ENCODE assay signal across 8 cellular contexts in genomic region chr6:27020553-27020880, GRCh38.
DNase-seq lines count a peak whose midpoint lies in the region; ATAC-seq, FAIRE-seq and TF ChIP-seq lines count a peak whose summit lies in the region.

No MANE protein-coding gene starts in this region.

- H3K27ac Mint-ChIP-seq in T-helper 1 cell treated with Interleukin-12 subunit alpha and Interleukin-12 subunit beta and Interleukin-4 antibody, amounts not matched to agents 30 μg/mL and 1 μg/mL, for 36 hours, result no peak overlapping the region

- dilution Hi-C loops in keratinocyte (cut with MboI; ENCODE audit: extremely low pct_ligation_motif_present, low sequenced_read_pairs), result no loop called here

- H3K4me1 ChIP-seq in ascending aorta (no peaks in the 10 kb centered on the region), keratinocyte (ENCODE audit: control insufficient read depth, extremely low read depth, insufficient read depth, low read length) (peaks cover 4% of the 10 kb centered on the region), stomach (peaks cover 0 to 19% (median 8%) of the 10 kb centered on the region in 4 donors)

- peak overlapping the region; percentile 93 for H2AFZ ChIP-seq in keratinocyte (ENCODE audit: control insufficient read depth, low read length)

- H3K9me3 ChIP-seq in ascending aorta (peaks cover 11 to 23% of the 10 kb centered on the region in 2 donors), keratinocyte (ENCODE audit: control insufficient read depth, low read depth, low read length) (no peaks in the 10 kb centered on the region), stomach (peaks cover 0 to 21% (median 12%) of the 10 kb centered on the region in 4 donors)

- peak overlapping the region; percentile 84 to 90 for H3K27ac ChIP-seq in ascending aorta
- H3K27ac ChIP-seq in keratinocyte (ENCODE audit: control insufficient read depth, insufficient read depth, low read length), result peak overlapping the region; percentile 88
- H3K27ac ChIP-seq in stomach, result peak overlapping the region; percentile 87 to 95 (median 88)

- no peak for TF ChIP-seq EP300 in stomach (IDR thresholded peaks at IDR 0.05)

- H3K79me2 ChIP-seq in keratinocyte (ENCODE audit: control insufficient read depth, insufficient read depth, low read length), result no peaks in the 10 kb centered on the region

- peak overlapping the region; percentile 80 for H3K9ac ChIP-seq in keratinocyte (ENCODE audit: control insufficient read depth, extremely low read depth, insufficient read depth, low read length)

- 61 to 76% (median 70%) methylated on average over 9 of the region's 9 CpGs for WGBS in stomach, 5 donors

- no peak for FAIRE-seq in keratinocyte (lab: Jason Lieb, UNC)

- no peak for ATAC-seq in HG03095 (IDR thresholded peaks at IDR 0.05; ENCODE audit: unreplicated experiment)

- no peaks in the 10 kb centered on the region for H3K27me3 ChIP-seq in ascending aorta
- no peaks in the 10 kb centered on the region for H3K27me3 ChIP-seq in keratinocyte (ENCODE audit: control insufficient read depth, extremely low read depth, insufficient read depth, low read length)
- peaks cover 0 to 11% (median 7%) of the 10 kb centered on the region in 3 donors for H3K27me3 ChIP-seq in stomach

- intact Hi-C loops in ascending aorta (cut with DNase I) (no loop called here), stomach (cut with DNase I; ENCODE audit: low total_unique reads) (no loop called here)

- H3K9me3 Mint-ChIP-seq in T-helper 1 cell treated with Interleukin-12 subunit alpha and Interleukin-12 subunit beta and Interleukin-4 antibody, amounts not matched to agents 30 μg/mL and 1 μg/mL, for 36 hours, result peaks cover 19% of the 10 kb centered on the region

- H3K4me3 ChIP-seq in ascending aorta, result peak overlapping the region; percentile 66 to 85
- H3K4me3 ChIP-seq in keratinocyte (ENCODE audit: control insufficient read depth in 2 of 3, extremely low read depth in 1 of 3, insufficient read depth in 2 of 3, low read depth in 1 of 3, low read length in 3 of 3), result peak overlapping the region; percentile 56 to 81 (median 72)
- peak overlapping the region; percentile 57 to 69 (median 67) for H3K4me3 ChIP-seq in stomach

- H3K4me3 Mint-ChIP-seq in T-helper 1 cell treated with Interleukin-12 subunit alpha and Interleukin-12 subunit beta and Interleukin-4 antibody, amounts not matched to agents 30 μg/mL and 1 μg/mL, for 36 hours, result peak overlapping the region; percentile 70

- no peaks in the 10 kb centered on the region for H4K20me1 ChIP-seq in keratinocyte (ENCODE audit: control insufficient read depth, extremely low read depth, insufficient read depth, low read length)

- no peaks in the 10 kb centered on the region for H3K9me1 ChIP-seq in keratinocyte (ENCODE audit: control insufficient read depth, extremely low read depth, insufficient read depth, low read length)

- no peaks in the 10 kb centered on the region for H3K36me3 Mint-ChIP-seq in T-helper 1 cell treated with Interleukin-12 subunit alpha and Interleukin-12 subunit beta and Interleukin-4 antibody, amounts not matched to agents 30 μg/mL and 1 μg/mL, for 36 hours (ENCODE audit: low read depth)

- H3K4me1 Mint-ChIP-seq in T-helper 1 cell treated with Interleukin-12 subunit alpha and Interleukin-12 subunit beta and Interleukin-4 antibody, amounts not matched to agents 30 μg/mL and 1 μg/mL, for 36 hours (ENCODE audit: low read depth), result no peaks in the 10 kb centered on the region

- peaks cover 26% of the 10 kb centered on the region for H3K27me3 Mint-ChIP-seq in T-helper 1 cell treated with Interleukin-12 subunit alpha and Interleukin-12 subunit beta and Interleukin-4 antibody, amounts not matched to agents 30 μg/mL and 1 μg/mL, for 36 hours (ENCODE audit: low read depth)

- TF ChIP-seq CTCF in ascending aorta (IDR thresholded peaks at IDR 0.05), result no peak
- no peak for TF ChIP-seq CTCF in keratinocyte (optimal IDR thresholded peaks at IDR 0.05 in 1 of 3, IDR thresholded peaks at IDR 0.05 in 1 of 3, conservative IDR thresholded peaks at IDR 0.05 in 1 of 3; ENCODE audit: extremely low read depth in 1 of 3, insufficient read depth in 2 of 3, low read length in 3 of 3)
- no peak for TF ChIP-seq CTCF in stomach (IDR thresholded peaks at IDR 0.05)

- H3K36me3 ChIP-seq in ascending aorta (no peaks in the 10 kb centered on the region), keratinocyte (ENCODE audit: control insufficient read depth in 2 of 2, extremely low read depth in 1 of 2, insufficient read depth in 2 of 2, low read length in 2 of 2) (no peaks in the 10 kb centered on the region), stomach (no peaks in the 10 kb centered on the region)

- TF ChIP-seq POLR2A in stomach (IDR thresholded peaks at IDR 0.05), result no peak

- DNase-seq in T-helper 1 cell (no peak), ascending aorta (ENCODE audit: low spot score in 2 of 2) (no peak), keratinocyte (ENCODE audit: low read depth, low spot score) (no peak), stomach (no peak), SW480 (ENCODE audit: low spot score) (no peak)
- DNase-seq in stimulated activated CD8-positive, alpha-beta memory T cell treated with anti-CD3 and anti-CD28 coated beads, Interleukin-4, amount 100 ng/mL, for 48 hours, result no peak

- peak overlapping the region; percentile 91 for H3K4me2 ChIP-seq in keratinocyte (ENCODE audit: control insufficient read depth, extremely low read depth, insufficient read depth, low read depth, low read length)
